In genomic region chr19:11596156-11596555, GRCh38 we compare ENCODE assay signal across 13 cellular contexts. TPM values are rescaled to one million over a fixed set of nuclear protein-coding genes. Genes with fewer than 3 reads are reported as not detected.
DNase-seq lines count a peak whose midpoint lies in the region; ATAC-seq and TF ChIP-seq lines count a peak whose summit lies in the region.
"Had no signal": no experiment of that assay in that cellular context is flagged by ENCODE, and none has a peak within 500 bp of the region (broad histone marks: within the 10 kb centered on the region; RNA-seq: fewer than 3 reads in every experiment).

No MANE protein-coding gene starts in this region.

- H3K9ac ChIP-seq in NT2/D1 (ENCODE audit: insufficient read length, low read depth): peak overlapping the region; percentile 36

- H3K4me3 Mint-ChIP-seq in T-helper 2 cell treated with Interferon-gamma antibody and Interleukin-4, amounts not matched to agents 5 μg/mL and 100 μg/mL, for 36 hours: no peak overlapping the region
- H3K4me3 Mint-ChIP-seq in progenitor cell of endocrine pancreas (ENCODE audit: low read depth): peak overlapping the region; percentile 98

- DNase-seq in T-helper 2 cell treated with Interferon-gamma antibody and Interleukin-4, amounts not matched to agents 5 μg/mL and 100 μg/mL, for 36 hours (ENCODE audit: low spot score): no peak
- DNase-seq in T-helper 2 cell (no peak), NT2/D1 (ENCODE audit: low read depth, low spot score) (no peak), dermis blood vessel endothelial cell (peak; percentile 15), progenitor cell of endocrine pancreas (ENCODE audit: low spot score, unreplicated experiment) (no peak), NK-92 (lab: John Stamatoyannopoulos, UW; ENCODE audit: unreplicated experiment) (no peak), kidney tubule cell (ENCODE audit: low spot score) (no peak)
- DNase-seq: 8988T, MV-4-11, WERI-Rb-1 had no signal

- no peaks in the 10 kb centered on the region for H3K27me3 Mint-ChIP-seq in T-helper 2 cell treated with Interferon-gamma antibody and Interleukin-4, amounts not matched to agents 5 μg/mL and 100 μg/mL, for 36 hours (ENCODE audit: low read depth)
- H3K27me3 Mint-ChIP-seq in progenitor cell of endocrine pancreas: no peaks in the 10 kb centered on the region

- peak overlapping the region; percentile 26 for H3K27ac Mint-ChIP-seq in T-helper 2 cell treated with Interferon-gamma antibody and Interleukin-4, amounts not matched to agents 5 μg/mL and 100 μg/mL, for 36 hours
- H3K27ac Mint-ChIP-seq in progenitor cell of endocrine pancreas: peak overlapping the region; percentile 100

- H3K9me3 Mint-ChIP-seq in T-helper 2 cell treated with Interferon-gamma antibody and Interleukin-4, amounts not matched to agents 5 μg/mL and 100 μg/mL, for 36 hours: no peaks in the 10 kb centered on the region
- H3K9me3 Mint-ChIP-seq in progenitor cell of endocrine pancreas (ENCODE audit: low read depth): peaks cover 11% of the 10 kb centered on the region

- peaks cover 3% of the 10 kb centered on the region for H3K4me1 ChIP-seq in NT2/D1 (ENCODE audit: insufficient read depth, insufficient read length)

- TF ChIP-seq CTCF in progenitor cell of endocrine pancreas (IDR thresholded peaks at IDR 0.05; ENCODE audit: unreplicated experiment): no peak

- H3K9me3 ChIP-seq in NT2/D1 (ENCODE audit: insufficient read depth, low read length): no peaks in the 10 kb centered on the region

- no peaks in the 10 kb centered on the region for H3K27me3 ChIP-seq in NT2/D1 (ENCODE audit: insufficient read depth, insufficient read length)

- H3K4me1 Mint-ChIP-seq in T-helper 2 cell treated with Interferon-gamma antibody and Interleukin-4, amounts not matched to agents 5 μg/mL and 100 μg/mL, for 36 hours (ENCODE audit: low read depth): peaks cover 12% of the 10 kb centered on the region
- peaks cover 4% of the 10 kb centered on the region for H3K4me1 Mint-ChIP-seq in progenitor cell of endocrine pancreas (ENCODE audit: low read depth)

- ATAC-seq in GM21786 (IDR thresholded peaks at IDR 0.05; ENCODE audit: unreplicated experiment): no peak

- H3K36me3 Mint-ChIP-seq in T-helper 2 cell treated with Interferon-gamma antibody and Interleukin-4, amounts not matched to agents 5 μg/mL and 100 μg/mL, for 36 hours (ENCODE audit: low read depth): peaks cover 15% of the 10 kb centered on the region
- H3K36me3 Mint-ChIP-seq in progenitor cell of endocrine pancreas (ENCODE audit: insufficient read depth): peaks cover 31% of the 10 kb centered on the region

- H3K36me3 ChIP-seq in NT2/D1 (ENCODE audit: insufficient read depth, insufficient read length, low read length): peaks cover 24% of the 10 kb centered on the region

- no peak overlapping the region for H3K4me3 ChIP-seq in NT2/D1 (ENCODE audit: insufficient read length, low read depth)

RNA-seq across cellular contexts. Expression of gene ZNF627, which starts 1.1 kb away (rescaled TPM):
- total RNA-seq in dermis blood vessel endothelial cell (20.1 and 28.9 TPM in 2 replicates), progenitor cell of endocrine pancreas (31.9 and 33.6 TPM in 2 replicates)

RNA-seq across cellular contexts. Expression of gene ACP5, which starts 18.7 kb away (rescaled TPM):
- total RNA-seq in dermis blood vessel endothelial cell (0.37 and 8.8 TPM in 2 replicates), progenitor cell of endocrine pancreas (1.6 and 2.7 TPM in 2 replicates)

RNA-seq across cellular contexts. Expression of gene ELOF1, which starts 37.1 kb away (rescaled TPM):
- total RNA-seq in dermis blood vessel endothelial cell (16.9 and 24.5 TPM in 2 replicates), progenitor cell of endocrine pancreas (48.7 and 56.5 TPM in 2 replicates)

RNA-seq across cellular contexts. Expression of gene CNN1, which starts 57.5 kb away (rescaled TPM):
- total RNA-seq in dermis blood vessel endothelial cell (0.19 and 1.2 TPM in 2 replicates), progenitor cell of endocrine pancreas (3.2 and 9.0 TPM in 2 replicates)
- total RNA-seq: HT-29, SK-MEL-5 had no signal
